Comparison of ENCODE assay signal across 22 cellular contexts in genomic region chr18:54690198-54690597, GRCh38.
DNase-seq lines count a peak whose midpoint lies in the region; FAIRE-seq and TF ChIP-seq lines count a peak whose summit lies in the region.
"Had no signal": no experiment of that assay in that cellular context is flagged by ENCODE, and none has a peak within 500 bp of the region (broad histone marks: within the 10 kb centered on the region; RNA-seq: fewer than 3 reads in every experiment).

No MANE protein-coding gene starts in this region.

- H3K27me3 ChIP-seq in smooth muscle cell (ENCODE audit: low read depth): no peaks in the 10 kb centered on the region
- H3K27me3 ChIP-seq: sigmoid colon, testis, vagina had no signal

- TF ChIP-seq CTCF in astrocyte of the cerebellum (IDR thresholded peaks at IDR 0.05; ENCODE audit: low read depth, low read length, missing control alignments) (no peak), fibroblast of mammary gland (conservative IDR thresholded peaks at IDR 0.05; ENCODE audit: control insufficient read depth, insufficient read depth, low read depth, low read length) (no peak), smooth muscle cell (IDR thresholded peaks at IDR 0.05; ENCODE audit: borderline replicate concordance, insufficient read depth, poor library complexity, severe bottlenecking) (no peak)

- peak overlapping the region; percentile 49 for H2AFZ ChIP-seq in smooth muscle cell (ENCODE audit: low read depth)

- in situ Hi-C loops in astrocyte of the cerebellum (cut with HindIII; ENCODE audit: low sequenced_read_pairs): no loop called here
- in situ Hi-C loops in ACHN (cut with HindIII; ENCODE audit: low pct_ligation_motif_present, low pct_unique_long_range_greater_than_20kb, low sequenced_read_pairs): no loop called here

- no peaks in the 10 kb centered on the region for H3F3A ChIP-seq in smooth muscle cell (ENCODE audit: low read depth)

- H4K20me1 ChIP-seq in smooth muscle cell (ENCODE audit: low read depth): no peaks in the 10 kb centered on the region

- no peaks in the 10 kb centered on the region for H3K79me2 ChIP-seq in smooth muscle cell (ENCODE audit: low read depth)

- H3K36me3 ChIP-seq in smooth muscle cell (ENCODE audit: low read depth): no peaks in the 10 kb centered on the region
- H3K36me3 ChIP-seq: left ventricle myocardium inferior, sigmoid colon, vagina had no signal

- 72% methylated on average over 5 of the region's 5 CpGs for WGBS in smooth muscle cell (ENCODE audit: low lambda C conversion rate)

- H3K4me1 ChIP-seq in smooth muscle cell (ENCODE audit: low read depth): no peaks in the 10 kb centered on the region
- H3K4me1 ChIP-seq: left ventricle myocardium inferior, sigmoid colon, testis, vagina had no signal

- FAIRE-seq in frontal cortex (lab: Jason Lieb, UNC) (no peak), HTR-8/SVneo (lab: Jason Lieb, UNC) (no peak)

- H3K9me3 ChIP-seq in smooth muscle cell (replicated peaks; ENCODE audit: low read depth): no peaks in the 10 kb centered on the region
- H3K9me3 ChIP-seq: sigmoid colon, testis, vagina had no signal

- H3K4me3 ChIP-seq in astrocyte of the cerebellum (ENCODE audit: low read depth, low read length) (no peak overlapping the region), fibroblast of mammary gland (ENCODE audit: control insufficient read depth, low read depth, low read length) (no peak overlapping the region), smooth muscle cell (no peak overlapping the region)
- H3K4me3 ChIP-seq: left ventricle myocardium inferior, sigmoid colon, testis, vagina had no signal

- no peak overlapping the region for H3K4me2 ChIP-seq in smooth muscle cell
- H3K4me2 ChIP-seq: KMS-11 had no signal

- DNase-seq in HT1080 (ENCODE audit: low read depth) (peak; percentile 51), astrocyte of the cerebellum (ENCODE audit: low read depth) (peak; percentile 22), fibroblast of mammary gland (ENCODE audit: low read depth) (peak; percentile 82), smooth muscle cell (lab: John Stamatoyannopoulos, UW; ENCODE audit: unreplicated experiment) (no peak), frontal cortex (ENCODE audit: low spot score in 2 of 2) (no peak), HTR-8/SVneo (ENCODE audit: insufficient read length, low spot score) (no peak), ACHN (no peak)
- DNase-seq: activated CD4-positive, CD25-positive, alpha-beta regulatory T cell treated with anti-CD3 and anti-CD28 coated beads, Interleukin-2, amount 50 U/mL, for 72 hours; activated naive CD4-positive, alpha-beta T cell; activated T-cell treated with anti-CD3 and anti-CD28 coated beads, Interleukin-2, amount 50 U/mL, for 1 hour; amygdala; DMS53; effector memory CD4-positive, alpha-beta T cell; left ventricle myocardium inferior; NCI-H1694 treated with DMSO at 0.1 percent for 48 hours; NCI-H774; sigmoid colon; stimulated activated CD4-positive, alpha-beta T cell treated with anti-CD3 and anti-CD28 coated beads, Interleukin-1b, Interleukin-23, amount 100 ng/mL, for 48 hours; T1000; testis had no signal

- no peak overlapping the region for H3K9ac ChIP-seq in smooth muscle cell (ENCODE audit: low read depth)
- H3K9ac ChIP-seq: KMS-11 had no signal

- no peak overlapping the region for H3K27ac ChIP-seq in smooth muscle cell (ENCODE audit: low read depth)
- H3K27ac ChIP-seq: KMS-11, left ventricle myocardium inferior, sigmoid colon, testis, vagina had no signal

Comparison
In these comparisons a context has a peak if more than half of its experiments do, and no peak if none do; other contexts are left out.
1. DNase-seq: peak in HT1080 (single experiment), astrocyte of the cerebellum (single experiment) and fibroblast of mammary gland (single experiment); none in smooth muscle cell (single experiment), frontal cortex (0 of 2), HTR-8/SVneo (single experiment) and ACHN (single experiment).